Comparison of ENCODE assay signal across 8 cellular contexts in the genomic region with DNA sequence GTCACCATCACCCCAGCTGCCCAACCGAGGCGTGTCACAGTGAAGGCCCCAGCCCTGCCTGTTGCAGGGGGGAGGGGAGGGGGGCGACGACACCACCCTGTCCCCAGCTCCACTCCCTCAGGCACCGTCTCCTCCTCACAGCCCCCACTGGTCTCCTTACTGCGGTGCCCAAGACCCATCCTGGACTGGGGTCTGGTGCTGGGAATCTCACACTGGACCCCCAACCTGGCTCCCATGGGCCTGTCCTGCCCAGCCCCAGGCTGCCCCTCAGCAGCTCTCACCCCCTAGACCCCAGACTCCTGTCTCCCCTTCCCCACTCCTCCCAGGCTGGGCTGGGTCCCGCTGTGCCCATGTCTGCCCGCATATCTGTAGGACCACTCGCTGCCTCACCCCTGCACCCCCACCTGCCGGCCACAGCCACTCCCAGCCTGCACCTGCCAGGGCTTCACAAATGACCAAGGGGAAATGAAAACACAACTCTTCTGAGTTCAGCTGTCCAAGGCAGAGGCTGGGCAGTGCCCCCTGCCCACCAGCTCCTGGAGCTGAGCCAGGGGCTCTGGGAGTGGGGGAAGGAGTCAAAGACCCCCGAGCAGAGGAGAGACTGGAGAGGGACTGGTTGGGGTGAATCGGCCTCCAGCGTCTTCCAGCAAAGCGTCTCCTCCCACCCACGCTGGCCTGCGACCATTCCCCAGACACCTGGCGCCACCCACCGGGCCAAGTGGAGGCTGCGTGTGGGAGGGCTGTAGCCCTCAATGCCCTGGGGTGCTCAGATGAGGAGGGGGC. TPM values are rescaled to one million over a fixed set of nuclear protein-coding genes. Genes with fewer than 3 reads are reported as not detected.
DNase-seq lines count a peak whose midpoint lies in the region; ATAC-seq and TF ChIP-seq lines count a peak whose summit lies in the region.

No MANE protein-coding gene starts in this region.

- H3K4me3 ChIP-seq in uterus: no peak overlapping the region

- no peaks in the 10 kb centered on the region for H3K9me3 Mint-ChIP-seq in neural crest cell

- no peak overlapping the region for H3K27ac ChIP-seq in uterus

- H3K36me3 Mint-ChIP-seq in neural crest cell (ENCODE audit: low read depth): no peaks in the 10 kb centered on the region

- no peaks in the 10 kb centered on the region for H3K36me3 ChIP-seq in uterus

- no peaks in the 10 kb centered on the region for H3K27me3 ChIP-seq in uterus

- TF ChIP-seq CTCF in GM10266 (IDR thresholded peaks at IDR 0.05; ENCODE audit: control insufficient read depth, insufficient read depth, low read depth, missing control alignments): peak; percentile 82
- peak; percentile 72 for TF ChIP-seq CTCF in neural crest cell (conservative IDR thresholded peaks at IDR 0.05)
- TF ChIP-seq CTCF in uterus (IDR thresholded peaks at IDR 0.05): peak; percentile 20 to 65 (median 46)

- DNase-seq in GM10266 (ENCODE audit: extremely low spot score): peak; percentile 86
- DNase-seq in NCI-H2171 treated with DMSO at 0.1 percent for 48 hours (lab: John Stamatoyannopoulos, UW): peak; percentile 83
- peak; percentile 15 to 37 for DNase-seq in activated CD8-positive, alpha-beta memory T cell treated with anti-CD3 and anti-CD28 coated beads for 1 hour (ENCODE audit: extremely low read depth in 1 of 2, low read depth in 1 of 2)
- peak; percentile 78 for DNase-seq in neural crest cell (ENCODE audit: low read depth, low spot score)
- peak; percentile 40 to 54 for DNase-seq in uterus

- H3K9me3 ChIP-seq in uterus: no peaks in the 10 kb centered on the region

- ATAC-seq in esophagus mucosa: peak; percentile 25
- no peak for ATAC-seq in GM18868 (IDR thresholded peaks at IDR 0.05; ENCODE audit: unreplicated experiment)
- ATAC-seq in HG03135 (IDR thresholded peaks at IDR 0.05; ENCODE audit: unreplicated experiment): no peak

- intact Hi-C loops in uterus (cut with DNase I; ENCODE audit: low total_unique reads): loop anchor here (2.0 kb wide), 1 partner anchor 145 kb away; no protein-coding TSS in a partner anchor

- H3K4me1 Mint-ChIP-seq in neural crest cell: peaks cover 11% of the 10 kb centered on the region

- no peak overlapping the region for H3K4me3 Mint-ChIP-seq in neural crest cell

- H3K27ac Mint-ChIP-seq in neural crest cell (ENCODE audit: unreplicated experiment): no peak overlapping the region

- TF ChIP-seq POLR2A in uterus (IDR thresholded peaks at IDR 0.05): no peak

- peaks cover 0 to 4% of the 10 kb centered on the region in 2 donors for H3K4me1 ChIP-seq in uterus

- H3K27me3 Mint-ChIP-seq in neural crest cell (ENCODE audit: low read depth): no peaks in the 10 kb centered on the region

RNA-seq across cellular contexts. Expression of a gene that starts 32.6 kb away (rescaled TPM):
- 13.0 TPM for total RNA-seq in esophagus mucosa
- total RNA-seq in neural crest cell: 14.1 and 16.8 TPM in 2 replicates
- 1,000 to 10,000 TPM in 1 of 4 donors, 100 to 1,000 TPM in 3; 119 to 1,791 (median 307) TPM for total RNA-seq in uterus

RNA-seq across cellular contexts. Expression of a gene that starts 57.2 kb away (rescaled TPM):
- 91.7 TPM for total RNA-seq in esophagus mucosa
- total RNA-seq in neural crest cell: 18.4 and 19.0 TPM in 2 replicates
- total RNA-seq in uterus: 10 to 100 TPM; 22.7 to 45.1 (median 38.6) TPM

Comparison
In these comparisons a context has a peak if more than half of its experiments do, and no peak if none do; other contexts are left out.
1. DNase-seq: peak in every context shown above with its lines; median percentile 86 in GM10266; 83 in NCI-H2171 treated with DMSO at 0.1 percent for 48 hours; 78 in neural crest cell; 47 in uterus; 26 in activated CD8-positive, alpha-beta memory T cell treated with anti-CD3 and anti-CD28 coated beads for 1 hour.